Comparison of ENCODE assay signal across 8 cellular contexts in the genomic region with DNA sequence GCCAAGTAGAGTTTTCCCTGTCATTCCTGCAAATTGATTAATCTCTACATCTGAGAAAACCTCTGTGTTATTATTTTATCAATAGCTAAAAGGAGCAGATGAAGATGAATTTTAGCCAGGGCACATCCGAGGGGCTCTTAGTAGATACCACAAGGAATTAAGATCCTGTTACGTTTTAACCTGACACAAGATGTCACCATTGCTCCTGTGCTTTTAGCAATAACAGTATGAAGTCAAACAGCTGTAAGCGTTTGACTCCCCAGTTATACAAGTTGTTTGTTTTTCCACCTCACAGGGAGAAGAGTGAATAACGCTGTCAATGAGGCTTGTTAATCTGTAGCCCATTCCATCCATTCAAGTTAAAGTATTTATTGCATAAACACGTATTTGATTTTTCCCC.
DNase-seq lines count a peak whose midpoint lies in the region; ATAC-seq lines count a peak whose summit lies in the region.

No MANE protein-coding gene starts in this region.

- no peak for ATAC-seq in HG03095 (IDR thresholded peaks at IDR 0.05; ENCODE audit: unreplicated experiment)

- peak; percentile 42 to 66 for DNase-seq in NCI-H524 (lab: John Stamatoyannopoulos, UW)
- DNase-seq in NCI-H524 treated with DMSO at 0.1 percent for 48 hours (lab: John Stamatoyannopoulos, UW) = no peak
- peak; percentile 9 for DNase-seq in NCI-H146 (lab: John Stamatoyannopoulos, UW)
- peak; percentile 6 for DNase-seq in brain pericyte (ENCODE audit: low read depth, low spot score)
- DNase-seq in renal cortical epithelial cell (ENCODE audit: low read depth) = peak; percentile 73
- no peak for DNase-seq in activated naive CD4-positive, alpha-beta T cell treated with Interleukin-2 at 50 U/mL for 16 hours
- no peak for DNase-seq in activated CD4-positive, alpha-beta T cell treated with anti-CD3 and anti-CD28 coated beads for 1 hour

Comparison
In these comparisons a context has a peak if more than half of its experiments do, and no peak if none do; other contexts are left out.
1. DNase-seq: peak in NCI-H524 (2 of 2), NCI-H146 (single experiment), brain pericyte (single experiment) and renal cortical epithelial cell (single experiment); none in NCI-H524 treated with DMSO at 0.1 percent for 48 hours (single experiment), activated naive CD4-positive, alpha-beta T cell treated with Interleukin-2 at 50 U/mL for 16 hours (single experiment) and activated CD4-positive, alpha-beta T cell treated with anti-CD3 and anti-CD28 coated beads for 1 hour (single experiment).